ENCODE assay signal across 18 cellular contexts in genomic region chr7:76394962-76395361, GRCh38. TPM values are rescaled to one million over a fixed set of nuclear protein-coding genes. Genes with fewer than 3 reads are reported as not detected.
DNase-seq lines count a peak whose midpoint lies in the region; ATAC-seq and TF ChIP-seq lines count a peak whose summit lies in the region.
"Had no signal": no experiment of that assay in that cellular context is flagged by ENCODE, and none has a peak within 500 bp of the region (broad histone marks: within the 10 kb centered on the region; RNA-seq: fewer than 3 reads in every experiment).

No MANE protein-coding gene starts in this region.

- CTCF ChIA-PET in RWPE1 (lab: Yijun Ruan, JAX) (no interaction called here), HEK293T (lab: Yijun Ruan, JAX) (interaction anchor here (0.6 kb wide), 1 partner anchor 35 kb away, joined by 3 read pairs; no protein-coding TSS in a partner anchor)

- POLR2A ChIA-PET in RWPE1 (lab: Yijun Ruan, JAX; ENCODE audit: low non-redundant PET) = interaction anchor here (0.5 kb wide), 1 partner anchor 31 kb away, joined by 3 read pairs; no protein-coding TSS in a partner anchor
- POLR2A ChIA-PET in HEK293T (lab: Yijun Ruan, JAX) = interaction anchor here (1.3 kb wide), 1 partner anchor 77 kb away, joined by 5 read pairs; no protein-coding TSS in a partner anchor

- no peaks in the 10 kb centered on the region for H3K9me3 Mint-ChIP-seq in activated naive CD4-positive, alpha-beta T cell treated with anti-CD3 and anti-CD28 coated beads, Interleukin-2, amount 50 U/mL, for 24 hours
- H3K9me3 Mint-ChIP-seq in immature natural killer cell (no peaks in the 10 kb centered on the region), type B pancreatic cell (no peaks in the 10 kb centered on the region)
- H3K9me3 Mint-ChIP-seq: IgD-negative memory B cell; naive thymus-derived CD8-positive, alpha-beta T cell; stimulated activated naive B cell treated with anti-CD40 and anti-IgM and Interleukin-4, amounts not matched to agents 10 μg/mL and 1 μg/mL and 100 μg/mL, for 72 hours had no signal

- peak overlapping the region; percentile 23 for H3K4me3 Mint-ChIP-seq in activated naive CD4-positive, alpha-beta T cell treated with anti-CD3 and anti-CD28 coated beads, Interleukin-2, amount 50 U/mL, for 24 hours
- H3K4me3 Mint-ChIP-seq in immature natural killer cell (peak overlapping the region in 3 of 5 donors; percentile 12 to 39 (median 30)), type B pancreatic cell (peak overlapping the region; percentile 58)

- peaks cover 29% of the 10 kb centered on the region for H3K4me1 Mint-ChIP-seq in activated naive CD4-positive, alpha-beta T cell treated with anti-CD3 and anti-CD28 coated beads, Interleukin-2, amount 50 U/mL, for 24 hours
- peaks cover 20 to 21% of the 10 kb centered on the region in 2 donors for H3K4me1 Mint-ChIP-seq in immature natural killer cell
- H3K4me1 Mint-ChIP-seq in type B pancreatic cell (ENCODE audit: unreplicated experiment) = peaks cover 5% of the 10 kb centered on the region

- TF ChIP-seq CTCF in RWPE1 (conservative IDR thresholded peaks at IDR 0.05; ENCODE audit: low read depth) (no peak), type B pancreatic cell (conservative IDR thresholded peaks at IDR 0.05) (no peak)

- peak overlapping the region; percentile 75 for H3K27ac ChIP-seq in RWPE1
- H3K27ac ChIP-seq: coronary artery, hepatocyte, vagina had no signal

- peak overlapping the region; percentile 70 for H3K27ac Mint-ChIP-seq in activated naive CD4-positive, alpha-beta T cell treated with anti-CD3 and anti-CD28 coated beads, Interleukin-2, amount 50 U/mL, for 24 hours
- peak overlapping the region in 1 of 6 donors; percentile 34 for H3K27ac Mint-ChIP-seq in immature natural killer cell
- no peak overlapping the region for H3K27ac Mint-ChIP-seq in type B pancreatic cell
- H3K27ac Mint-ChIP-seq: stimulated activated naive B cell treated with anti-CD40 and anti-IgM and Interleukin-4, amounts not matched to agents 10 μg/mL and 1 μg/mL and 100 μg/mL, for 72 hours had no signal

- no peak for DNase-seq in activated naive CD4-positive, alpha-beta T cell treated with anti-CD3 and anti-CD28 coated beads, Interleukin-2, amount 50 U/mL, for 16 hours
- no peak for DNase-seq in RWPE1 (ENCODE audit: low spot score)
- DNase-seq in immature natural killer cell = no peak
- no peak for DNase-seq in type B pancreatic cell (ENCODE audit: extremely low spot score, unreplicated experiment)
- no peak for DNase-seq in HEK293T (ENCODE audit: extremely low spot score)
- DNase-seq: activated T-cell treated with anti-CD3 and anti-CD28 coated beads, Interleukin-2, amount 50 U/mL, for 48 hours; DMS53; naive thymus-derived CD8-positive, alpha-beta T cell; NCI-H1105 treated with DMSO at 0.1 percent for 48 hours; NCI-H510A; stimulated activated naive B cell treated with anti-CD40 and anti-IgM and Interleukin-4, amounts not matched to agents 10 μg/mL and 1 μg/mL and 100 μg/mL, for 72 hours had no signal

- H3K27me3 Mint-ChIP-seq in activated naive CD4-positive, alpha-beta T cell treated with anti-CD3 and anti-CD28 coated beads, Interleukin-2, amount 50 U/mL, for 24 hours = no peaks in the 10 kb centered on the region
- H3K27me3 Mint-ChIP-seq in immature natural killer cell (ENCODE audit: low read depth in 3 of 3) (peaks cover 0 to 10% (median 3%) of the 10 kb centered on the region in 3 donors), type B pancreatic cell (no peaks in the 10 kb centered on the region)
- H3K27me3 Mint-ChIP-seq: IgD-negative memory B cell; naive thymus-derived CD8-positive, alpha-beta T cell; stimulated activated naive B cell treated with anti-CD40 and anti-IgM and Interleukin-4, amounts not matched to agents 10 μg/mL and 1 μg/mL and 100 μg/mL, for 72 hours had no signal

- H3K36me3 Mint-ChIP-seq in activated naive CD4-positive, alpha-beta T cell treated with anti-CD3 and anti-CD28 coated beads, Interleukin-2, amount 50 U/mL, for 24 hours = no peaks in the 10 kb centered on the region
- no peaks in the 10 kb centered on the region for H3K36me3 Mint-ChIP-seq in immature natural killer cell
- no peaks in the 10 kb centered on the region for H3K36me3 Mint-ChIP-seq in type B pancreatic cell
- H3K36me3 Mint-ChIP-seq: IgD-negative memory B cell; naive thymus-derived CD8-positive, alpha-beta T cell; stimulated activated naive B cell treated with anti-CD40 and anti-IgM and Interleukin-4, amounts not matched to agents 10 μg/mL and 1 μg/mL and 100 μg/mL, for 72 hours had no signal

- no peak for ATAC-seq in HG03354 (IDR thresholded peaks at IDR 0.05; ENCODE audit: poor library complexity, severe bottlenecking, unreplicated experiment)
- no peak for ATAC-seq in GM21528 (IDR thresholded peaks at IDR 0.05; ENCODE audit: low FRiP score, unreplicated experiment)
- ATAC-seq: naive thymus-derived CD8-positive, alpha-beta T cell; stimulated activated naive B cell treated with anti-CD40 and anti-IgM and Interleukin-4, amounts not matched to agents 10 μg/mL and 1 μg/mL and 100 μg/mL, for 72 hours had no signal

TF ChIP-seq in HEK293T, 16 proteins besides CTCF, POLR2A, EP300 and RAD21:
- TF ChIP-seq ZNF384 (IDR thresholded peaks at IDR 0.05) (no peak), HDGF (IDR thresholded peaks at IDR 0.05; ENCODE audit: borderline replicate concordance) (no peak), L3MBTL2 (conservative IDR thresholded peaks at IDR 0.05) (no peak), NFRKB (IDR thresholded peaks at IDR 0.05) (no peak), FOXK2 (IDR thresholded peaks at IDR 0.05) (no peak), LEF1 (IDR thresholded peaks at IDR 0.05; ENCODE audit: borderline replicate concordance) (no peak), BHLHE40 (IDR thresholded peaks at IDR 0.05; ENCODE audit: borderline replicate concordance) (no peak), FOXA1 (IDR thresholded peaks at IDR 0.05) (no peak), SP1 (IDR thresholded peaks at IDR 0.05) (no peak), CTBP1 (IDR thresholded peaks at IDR 0.05; ENCODE audit: borderline replicate concordance) (no peak), SUZ12 (IDR thresholded peaks at IDR 0.05) (no peak), ARNT (IDR thresholded peaks at IDR 0.05) (no peak)
- TF ChIP-seq, protein P1, sequence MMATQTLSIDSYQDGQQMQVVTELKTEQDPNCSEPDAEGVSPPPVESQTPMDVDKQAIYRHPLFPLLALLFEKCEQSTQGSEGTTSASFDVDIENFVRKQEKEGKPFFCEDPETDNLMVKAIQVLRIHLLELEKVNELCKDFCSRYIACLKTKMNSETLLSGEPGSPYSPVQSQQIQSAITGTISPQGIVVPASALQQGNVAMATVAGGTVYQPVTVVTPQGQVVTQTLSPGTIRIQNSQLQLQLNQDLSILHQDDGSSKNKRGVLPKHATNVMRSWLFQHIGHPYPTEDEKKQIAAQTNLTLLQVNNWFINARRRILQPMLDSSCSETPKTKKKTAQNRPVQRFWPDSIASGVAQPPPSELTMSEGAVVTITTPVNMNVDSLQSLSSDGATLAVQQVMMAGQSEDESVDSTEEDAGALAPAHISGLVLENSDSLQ (IDR thresholded peaks at IDR 0.05) = no peak

RNA-seq across cellular contexts. Expression of gene SSC4D, which starts 14.5 kb away (rescaled TPM):
- under 1 TPM in 2 of 3 donors, not detected in 1; 0.46 to 0.66 TPM for polyA plus RNA-seq in immature natural killer cell
- 1.7 and 4.9 TPM in 2 replicates for total RNA-seq in type B pancreatic cell (ENCODE audit: low replicate concordance)
- total RNA-seq: naive thymus-derived CD8-positive, alpha-beta T cell; vagina had no signal
- polyA plus RNA-seq: IgD-negative memory B cell had no signal

RNA-seq across cellular contexts. Expression of gene ZP3, which starts 29.8 kb away (rescaled TPM):
- polyA plus RNA-seq in immature natural killer cell = 1 to 10 TPM in 1 of 3 donors, under 1 TPM in 1, not detected in 1; 0.49 to 5.0 TPM
- total RNA-seq in type B pancreatic cell (ENCODE audit: low replicate concordance) = not detected in 2 replicates
- total RNA-seq: hepatocyte had no signal
- polyA plus RNA-seq: hepatocyte had no signal

RNA-seq across cellular contexts. Expression of gene YWHAG, which starts 36.2 kb away (rescaled TPM):
- polyA plus RNA-seq in immature natural killer cell = 1 to 10 TPM; 1.1 to 3.2 (median 1.4) TPM
- total RNA-seq in type B pancreatic cell (ENCODE audit: low replicate concordance) = 140 TPM in 2 replicates
